Comparison of ENCODE assay signal across 23 cellular contexts in the genomic region with DNA sequence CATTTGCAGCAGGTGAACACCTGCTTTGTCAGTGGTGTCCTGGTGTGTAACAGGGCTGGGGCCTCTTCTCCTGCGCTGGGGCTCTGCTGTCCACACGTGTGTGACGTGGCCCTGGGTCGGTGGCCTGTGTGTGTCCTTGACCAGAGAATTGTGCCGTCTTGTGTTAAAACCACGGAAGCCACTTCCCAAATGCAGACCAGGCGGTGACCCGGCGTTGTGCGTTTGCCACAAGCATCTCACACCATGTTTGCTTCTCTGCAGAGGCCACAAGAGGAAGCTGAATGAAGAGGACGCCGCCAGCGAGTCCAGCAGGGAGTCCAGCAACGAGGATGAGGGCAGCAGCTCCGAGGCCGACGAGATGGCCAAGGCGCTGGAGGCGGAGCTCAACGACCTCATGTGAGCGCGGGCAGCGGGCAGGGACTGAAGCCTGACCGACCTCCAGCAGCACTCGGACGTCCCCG. TPM values are rescaled to one million over a fixed set of nuclear protein-coding genes. Genes with fewer than 3 reads are reported as not detected.
DNase-seq lines count a peak whose midpoint lies in the region; ATAC-seq and TF ChIP-seq lines count a peak whose summit lies in the region.
"Had no signal": no experiment of that assay in that cellular context is flagged by ENCODE, and none has a peak within 500 bp of the region (broad histone marks: within the 10 kb centered on the region; RNA-seq: fewer than 3 reads in every experiment).

No MANE protein-coding gene starts in this region.

- no peak overlapping the region for H3K27ac Mint-ChIP-seq in activated naive CD8-positive, alpha-beta T cell treated with anti-CD3 and anti-CD28 coated beads, Interleukin-2, amount 10 ng/mL, durations not matched to agents 7 days and 5 days
- H3K27ac Mint-ChIP-seq in activated naive CD8-positive, alpha-beta T cell treated with anti-CD3 and anti-CD28 coated beads, Interleukin-2, amount 50 U/mL, for 24 hours: no peak overlapping the region
- H3K27ac Mint-ChIP-seq in glutamatergic neuron (ENCODE audit: unreplicated experiment) (no peak overlapping the region), nephron progenitor cell (no peak overlapping the region)

- no peak overlapping the region for H2AFZ ChIP-seq in osteoblast (ENCODE audit: low read length)

- H3K36me3 ChIP-seq in osteoblast (ENCODE audit: insufficient read depth, low read length): peaks cover 15% of the 10 kb centered on the region
- H3K36me3 ChIP-seq in upper lobe of right lung: peaks cover 25% of the 10 kb centered on the region
- H3K36me3 ChIP-seq: SJCRH30 had no signal

- peak; percentile 17 for DNase-seq in activated naive CD8-positive, alpha-beta T cell treated with anti-CD3 and anti-CD28 coated beads, Interleukin-2, amount 10 ng/mL, durations not matched to agents 7 days and 5 days
- DNase-seq in activated naive CD8-positive, alpha-beta T cell treated with anti-CD3 and anti-CD28 coated beads, Interleukin-2, amount 50 U/mL, for 24 hours: no peak
- DNase-seq in glutamatergic neuron (peak; percentile 6), osteoblast (ENCODE audit: insufficient read length, low spot score, missing footprints) (peak; percentile 67), upper lobe of right lung (peak; percentile 54), AG08395 (ENCODE audit: low spot score) (no peak), nephron progenitor cell (no peak)
- DNase-seq: DMS79, GOT3, NCI-H1105, NCI-H146, NCI-H2081, NCI-H2171 treated with DMSO at 0.1 percent for 48 hours, NCI-H524 treated with DMSO at 0.1 percent for 48 hours, NCI-H82, SJCRH30 had no signal

- H3K4me3 Mint-ChIP-seq in activated naive CD8-positive, alpha-beta T cell treated with anti-CD3 and anti-CD28 coated beads, Interleukin-2, amount 10 ng/mL, durations not matched to agents 7 days and 5 days: no peak overlapping the region
- no peak overlapping the region for H3K4me3 Mint-ChIP-seq in activated naive CD8-positive, alpha-beta T cell treated with anti-CD3 and anti-CD28 coated beads, Interleukin-2, amount 50 U/mL, for 24 hours
- H3K4me3 Mint-ChIP-seq in glutamatergic neuron (ENCODE audit: unreplicated experiment) (no peak overlapping the region), nephron progenitor cell (no peak overlapping the region)

- no peak for TF ChIP-seq CTCF in glutamatergic neuron (IDR thresholded peaks at IDR 0.05; ENCODE audit: partially characterized antibody, unreplicated experiment)
- no peak for TF ChIP-seq CTCF in osteoblast (IDR thresholded peaks at IDR 0.05; ENCODE audit: extremely low read depth, low read depth, low read length)
- no peak for TF ChIP-seq CTCF in upper lobe of right lung (IDR thresholded peaks at IDR 0.05)
- TF ChIP-seq CTCF in nephron progenitor cell (IDR thresholded peaks at IDR 0.05): no peak

- H4K20me1 ChIP-seq in osteoblast (ENCODE audit: insufficient read depth, low read length): peaks cover 4% of the 10 kb centered on the region

- no peaks in the 10 kb centered on the region for H3K4me1 Mint-ChIP-seq in activated naive CD8-positive, alpha-beta T cell treated with anti-CD3 and anti-CD28 coated beads, Interleukin-2, amount 10 ng/mL, durations not matched to agents 7 days and 5 days
- H3K4me1 Mint-ChIP-seq in activated naive CD8-positive, alpha-beta T cell treated with anti-CD3 and anti-CD28 coated beads, Interleukin-2, amount 50 U/mL, for 24 hours: no peaks in the 10 kb centered on the region
- H3K4me1 Mint-ChIP-seq in glutamatergic neuron (ENCODE audit: low read depth, unreplicated experiment) (peaks cover 3% of the 10 kb centered on the region), nephron progenitor cell (peaks cover 10% of the 10 kb centered on the region)

- no peak for ATAC-seq in activated naive CD8-positive, alpha-beta T cell treated with anti-CD3 and anti-CD28 coated beads, Interleukin-2, amount 10 ng/mL, durations not matched to agents 7 days and 5 days (ENCODE audit: low read depth)
- ATAC-seq in activated naive CD8-positive, alpha-beta T cell treated with anti-CD3 and anti-CD28 coated beads, Interleukin-2, amount 50 U/mL, for 24 hours: no peak
- no peak for ATAC-seq in upper lobe of right lung
- no peak for ATAC-seq in GM21529 (IDR thresholded peaks at IDR 0.05; ENCODE audit: unreplicated experiment)
- ATAC-seq: HCT116 had no signal

- intact Hi-C loops in upper lobe of right lung (cut with DNase I): no loop called here

- POLR2A ChIA-PET in activated naive CD8-positive, alpha-beta T cell treated with anti-CD3 and anti-CD28 coated beads, Interleukin-2, amount 10 ng/mL, durations not matched to agents 7 days and 5 days (lab: Charles Lee): no interaction called here

- H3K27me3 ChIP-seq in osteoblast (ENCODE audit: insufficient read depth, low read length): no peaks in the 10 kb centered on the region
- H3K27me3 ChIP-seq in upper lobe of right lung: no peaks in the 10 kb centered on the region
- H3K27me3 ChIP-seq: Peyer's patch, SJCRH30 had no signal

- H3K9me3 ChIP-seq in osteoblast (ENCODE audit: low read depth, low read length) (no peaks in the 10 kb centered on the region), upper lobe of right lung (no peaks in the 10 kb centered on the region)
- H3K9me3 ChIP-seq: Peyer's patch, SJCRH30 had no signal

- H3K4me3 ChIP-seq in osteoblast (ENCODE audit: insufficient read depth, low read length) (no peak overlapping the region), upper lobe of right lung (no peak overlapping the region)
- H3K4me3 ChIP-seq: Peyer's patch, SJCRH30 had no signal

- peaks cover 29% of the 10 kb centered on the region for H3K36me3 Mint-ChIP-seq in activated naive CD8-positive, alpha-beta T cell treated with anti-CD3 and anti-CD28 coated beads, Interleukin-2, amount 10 ng/mL, durations not matched to agents 7 days and 5 days
- H3K36me3 Mint-ChIP-seq in activated naive CD8-positive, alpha-beta T cell treated with anti-CD3 and anti-CD28 coated beads, Interleukin-2, amount 50 U/mL, for 24 hours (ENCODE audit: low read depth): peaks cover 50% of the 10 kb centered on the region
- peaks cover 27% of the 10 kb centered on the region for H3K36me3 Mint-ChIP-seq in glutamatergic neuron (ENCODE audit: unreplicated experiment)
- peaks cover 28% of the 10 kb centered on the region for H3K36me3 Mint-ChIP-seq in nephron progenitor cell (ENCODE audit: low read depth)

- no peaks in the 10 kb centered on the region for H3K79me2 ChIP-seq in osteoblast (ENCODE audit: insufficient read depth, low read length)

- H3K4me1 ChIP-seq in osteoblast (ENCODE audit: insufficient read depth, low read length) (no peaks in the 10 kb centered on the region), upper lobe of right lung (no peaks in the 10 kb centered on the region)
- H3K4me1 ChIP-seq: SJCRH30 had no signal

- H3K27ac ChIP-seq in osteoblast (ENCODE audit: low read depth, low read length) (no peak overlapping the region), upper lobe of right lung (no peak overlapping the region)
- H3K27ac ChIP-seq: C4-2B, KMS-11, SJCRH30 had no signal

- no peaks in the 10 kb centered on the region for H3K27me3 Mint-ChIP-seq in activated naive CD8-positive, alpha-beta T cell treated with anti-CD3 and anti-CD28 coated beads, Interleukin-2, amount 10 ng/mL, durations not matched to agents 7 days and 5 days
- H3K27me3 Mint-ChIP-seq in activated naive CD8-positive, alpha-beta T cell treated with anti-CD3 and anti-CD28 coated beads, Interleukin-2, amount 50 U/mL, for 24 hours: no peaks in the 10 kb centered on the region
- H3K27me3 Mint-ChIP-seq in glutamatergic neuron (ENCODE audit: unreplicated experiment) (peaks cover 5% of the 10 kb centered on the region), nephron progenitor cell (ENCODE audit: low read depth, poor library complexity) (no peaks in the 10 kb centered on the region)

- H3K4me2 ChIP-seq in osteoblast (ENCODE audit: insufficient read depth, low read length): no peak overlapping the region
- H3K4me2 ChIP-seq: KMS-11 had no signal

- peaks cover 9% of the 10 kb centered on the region for H3K9me3 Mint-ChIP-seq in activated naive CD8-positive, alpha-beta T cell treated with anti-CD3 and anti-CD28 coated beads, Interleukin-2, amount 10 ng/mL, durations not matched to agents 7 days and 5 days
- peaks cover 4% of the 10 kb centered on the region for H3K9me3 Mint-ChIP-seq in activated naive CD8-positive, alpha-beta T cell treated with anti-CD3 and anti-CD28 coated beads, Interleukin-2, amount 50 U/mL, for 24 hours
- peaks cover 8% of the 10 kb centered on the region for H3K9me3 Mint-ChIP-seq in glutamatergic neuron (ENCODE audit: unreplicated experiment)
- peaks cover 8% of the 10 kb centered on the region for H3K9me3 Mint-ChIP-seq in nephron progenitor cell

RNA-seq across cellular contexts. Expression of gene KCNG2, which starts 44.3 kb away (rescaled TPM):
- total RNA-seq in activated naive CD8-positive, alpha-beta T cell treated with anti-CD3 and anti-CD28 coated beads, Interleukin-2, amount 10 ng/mL, durations not matched to agents 7 days and 5 days: not detected
- total RNA-seq in glutamatergic neuron (ENCODE audit: unreplicated experiment) (1.6 TPM), osteoblast (not detected in 2 replicates), upper lobe of right lung (0.46 TPM)
- total RNA-seq: A172, OCI-LY7, SJCRH30 had no signal

Comparison
In these comparisons a context has a peak if more than half of its experiments do, and no peak if none do; other contexts are left out.
1. DNase-seq: peak in activated naive CD8-positive, alpha-beta T cell treated with anti-CD3 and anti-CD28 coated beads, Interleukin-2, amount 10 ng/mL, durations not matched to agents 7 days and 5 days (single experiment), glutamatergic neuron (single experiment), osteoblast (single experiment) and upper lobe of right lung (single experiment); none in activated naive CD8-positive, alpha-beta T cell treated with anti-CD3 and anti-CD28 coated beads, Interleukin-2, amount 50 U/mL, for 24 hours (single experiment), AG08395 (single experiment) and nephron progenitor cell (single experiment).